In the genomic region with DNA sequence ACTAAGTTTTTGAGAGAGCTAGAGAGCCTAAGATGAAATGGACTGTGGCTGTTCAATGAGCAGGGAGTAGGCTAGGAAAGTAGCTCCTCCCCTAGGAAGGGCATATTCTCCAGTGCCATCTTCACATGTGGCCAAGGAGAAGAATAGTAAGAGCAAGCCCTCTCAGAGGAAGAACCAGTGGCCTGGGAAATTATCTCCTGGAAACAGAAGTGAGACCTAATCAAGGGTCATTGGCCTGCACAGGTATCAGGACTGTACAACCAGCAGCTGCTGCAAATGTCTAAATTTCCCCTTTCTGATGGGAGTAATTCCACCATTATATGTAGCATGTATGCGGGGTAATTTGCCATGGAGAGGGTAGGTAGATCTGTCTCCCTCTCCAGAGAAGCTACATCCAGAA, we compare ENCODE assay signal across 1 cellular context.
TF ChIP-seq lines count a peak whose summit lies in the region.

No MANE protein-coding gene starts in this region.

TF ChIP-seq in K562, 482 proteins besides CTCF, POLR2A, EP300 and RAD21 (continued from another document and continues in another):
- TF ChIP-seq, protein P1, sequence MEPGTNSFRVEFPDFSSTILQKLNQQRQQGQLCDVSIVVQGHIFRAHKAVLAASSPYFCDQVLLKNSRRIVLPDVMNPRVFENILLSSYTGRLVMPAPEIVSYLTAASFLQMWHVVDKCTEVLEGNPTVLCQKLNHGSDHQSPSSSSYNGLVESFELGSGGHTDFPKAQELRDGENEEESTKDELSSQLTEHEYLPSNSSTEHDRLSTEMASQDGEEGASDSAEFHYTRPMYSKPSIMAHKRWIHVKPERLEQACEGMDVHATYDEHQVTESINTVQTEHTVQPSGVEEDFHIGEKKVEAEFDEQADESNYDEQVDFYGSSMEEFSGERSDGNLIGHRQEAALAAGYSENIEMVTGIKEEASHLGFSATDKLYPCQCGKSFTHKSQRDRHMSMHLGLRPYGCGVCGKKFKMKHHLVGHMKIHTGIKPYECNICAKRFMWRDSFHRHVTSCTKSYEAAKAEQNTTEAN (CRISPR knock-in tag; IDR thresholded peaks at IDR 0.05) = no peak
- no peak for TF ChIP-seq C11orf30 (IDR thresholded peaks at IDR 0.05; ENCODE audit: low read depth)
- TF ChIP-seq PRMT5 (CRISPR knock-in tag; IDR thresholded peaks at IDR 0.05) = no peak
- TF ChIP-seq, protein P2, sequence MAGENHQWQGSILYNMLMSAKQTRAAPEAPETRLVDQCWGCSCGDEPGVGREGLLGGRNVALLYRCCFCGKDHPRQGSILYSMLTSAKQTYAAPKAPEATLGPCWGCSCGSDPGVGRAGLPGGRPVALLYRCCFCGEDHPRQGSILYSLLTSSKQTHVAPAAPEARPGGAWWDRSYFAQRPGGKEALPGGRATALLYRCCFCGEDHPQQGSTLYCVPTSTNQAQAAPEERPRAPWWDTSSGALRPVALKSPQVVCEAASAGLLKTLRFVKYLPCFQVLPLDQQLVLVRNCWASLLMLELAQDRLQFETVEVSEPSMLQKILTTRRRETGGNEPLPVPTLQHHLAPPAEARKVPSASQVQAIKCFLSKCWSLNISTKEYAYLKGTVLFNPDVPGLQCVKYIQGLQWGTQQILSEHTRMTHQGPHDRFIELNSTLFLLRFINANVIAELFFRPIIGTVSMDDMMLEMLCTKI (IDR thresholded peaks at IDR 0.05; ENCODE audit: partially characterized antibody) = no peak
- TF ChIP-seq, protein P3, sequence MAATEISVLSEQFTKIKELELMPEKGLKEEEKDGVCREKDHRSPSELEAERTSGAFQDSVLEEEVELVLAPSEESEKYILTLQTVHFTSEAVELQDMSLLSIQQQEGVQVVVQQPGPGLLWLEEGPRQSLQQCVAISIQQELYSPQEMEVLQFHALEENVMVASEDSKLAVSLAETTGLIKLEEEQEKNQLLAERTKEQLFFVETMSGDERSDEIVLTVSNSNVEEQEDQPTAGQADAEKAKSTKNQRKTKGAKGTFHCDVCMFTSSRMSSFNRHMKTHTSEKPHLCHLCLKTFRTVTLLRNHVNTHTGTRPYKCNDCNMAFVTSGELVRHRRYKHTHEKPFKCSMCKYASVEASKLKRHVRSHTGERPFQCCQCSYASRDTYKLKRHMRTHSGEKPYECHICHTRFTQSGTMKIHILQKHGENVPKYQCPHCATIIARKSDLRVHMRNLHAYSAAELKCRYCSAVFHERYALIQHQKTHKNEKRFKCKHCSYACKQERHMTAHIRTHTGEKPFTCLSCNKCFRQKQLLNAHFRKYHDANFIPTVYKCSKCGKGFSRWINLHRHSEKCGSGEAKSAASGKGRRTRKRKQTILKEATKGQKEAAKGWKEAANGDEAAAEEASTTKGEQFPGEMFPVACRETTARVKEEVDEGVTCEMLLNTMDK (IDR thresholded peaks at IDR 0.05; ENCODE audit: borderline replicate concordance, insufficient read depth, low read depth, low read length, poor library complexity, severe bottlenecking) = no peak
- TF ChIP-seq TCF7L2 (IDR thresholded peaks at IDR 0.05; ENCODE audit: low read depth, low read length) = no peak
- TF ChIP-seq FOXA1 (IDR thresholded peaks at IDR 0.05; ENCODE audit: borderline replicate concordance) = no peak
- TF ChIP-seq, protein P4, sequence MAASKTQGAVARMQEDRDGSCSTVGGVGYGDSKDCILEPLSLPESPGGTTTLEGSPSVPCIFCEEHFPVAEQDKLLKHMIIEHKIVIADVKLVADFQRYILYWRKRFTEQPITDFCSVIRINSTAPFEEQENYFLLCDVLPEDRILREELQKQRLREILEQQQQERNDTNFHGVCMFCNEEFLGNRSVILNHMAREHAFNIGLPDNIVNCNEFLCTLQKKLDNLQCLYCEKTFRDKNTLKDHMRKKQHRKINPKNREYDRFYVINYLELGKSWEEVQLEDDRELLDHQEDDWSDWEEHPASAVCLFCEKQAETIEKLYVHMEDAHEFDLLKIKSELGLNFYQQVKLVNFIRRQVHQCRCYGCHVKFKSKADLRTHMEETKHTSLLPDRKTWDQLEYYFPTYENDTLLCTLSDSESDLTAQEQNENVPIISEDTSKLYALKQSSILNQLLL (CRISPR knock-in tag; IDR thresholded peaks at IDR 0.05; ENCODE audit: borderline replicate concordance) = no peak
- TF ChIP-seq, protein P5, sequence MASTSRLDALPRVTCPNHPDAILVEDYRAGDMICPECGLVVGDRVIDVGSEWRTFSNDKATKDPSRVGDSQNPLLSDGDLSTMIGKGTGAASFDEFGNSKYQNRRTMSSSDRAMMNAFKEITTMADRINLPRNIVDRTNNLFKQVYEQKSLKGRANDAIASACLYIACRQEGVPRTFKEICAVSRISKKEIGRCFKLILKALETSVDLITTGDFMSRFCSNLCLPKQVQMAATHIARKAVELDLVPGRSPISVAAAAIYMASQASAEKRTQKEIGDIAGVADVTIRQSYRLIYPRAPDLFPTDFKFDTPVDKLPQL (IDR thresholded peaks at IDR 0.05; ENCODE audit: extremely low read depth, insufficient read length) = no peak
- no peak for TF ChIP-seq MYBL2 (IDR thresholded peaks at IDR 0.05; ENCODE audit: low read depth)
- TF ChIP-seq MYBL2 (CRISPR knock-in tag; IDR thresholded peaks at IDR 0.05; ENCODE audit: borderline replicate concordance) = no peak
- TF ChIP-seq TAF7 (tag; IDR thresholded peaks at IDR 0.05) = no peak
- no peak for TF ChIP-seq CHD1 (IDR thresholded peaks at IDR 0.05; ENCODE audit: low read length)
- no peak for TF ChIP-seq E2F3 (CRISPR knock-in tag; IDR thresholded peaks at IDR 0.05)
- TF ChIP-seq, protein P6, sequence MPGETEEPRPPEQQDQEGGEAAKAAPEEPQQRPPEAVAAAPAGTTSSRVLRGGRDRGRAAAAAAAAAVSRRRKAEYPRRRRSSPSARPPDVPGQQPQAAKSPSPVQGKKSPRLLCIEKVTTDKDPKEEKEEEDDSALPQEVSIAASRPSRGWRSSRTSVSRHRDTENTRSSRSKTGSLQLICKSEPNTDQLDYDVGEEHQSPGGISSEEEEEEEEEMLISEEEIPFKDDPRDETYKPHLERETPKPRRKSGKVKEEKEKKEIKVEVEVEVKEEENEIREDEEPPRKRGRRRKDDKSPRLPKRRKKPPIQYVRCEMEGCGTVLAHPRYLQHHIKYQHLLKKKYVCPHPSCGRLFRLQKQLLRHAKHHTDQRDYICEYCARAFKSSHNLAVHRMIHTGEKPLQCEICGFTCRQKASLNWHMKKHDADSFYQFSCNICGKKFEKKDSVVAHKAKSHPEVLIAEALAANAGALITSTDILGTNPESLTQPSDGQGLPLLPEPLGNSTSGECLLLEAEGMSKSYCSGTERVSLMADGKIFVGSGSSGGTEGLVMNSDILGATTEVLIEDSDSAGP (CRISPR knock-in tag; IDR thresholded peaks at IDR 0.05) = no peak
- no peak for TF ChIP-seq BCL6 (CRISPR knock-in tag; IDR thresholded peaks at IDR 0.05)
- no peak for TF ChIP-seq ZNF589 (CRISPR knock-in tag; IDR thresholded peaks at IDR 0.05; ENCODE audit: low read depth)
- no peak for TF ChIP-seq TGIF2 (CRISPR knock-in tag; IDR thresholded peaks at IDR 0.05)
- no peak for TF ChIP-seq ATF1 (CRISPR knock-in tag; IDR thresholded peaks at IDR 0.05)
- TF ChIP-seq ATF1 (tag; IDR thresholded peaks at IDR 0.05) = no peak
- TF ChIP-seq, protein P7, sequence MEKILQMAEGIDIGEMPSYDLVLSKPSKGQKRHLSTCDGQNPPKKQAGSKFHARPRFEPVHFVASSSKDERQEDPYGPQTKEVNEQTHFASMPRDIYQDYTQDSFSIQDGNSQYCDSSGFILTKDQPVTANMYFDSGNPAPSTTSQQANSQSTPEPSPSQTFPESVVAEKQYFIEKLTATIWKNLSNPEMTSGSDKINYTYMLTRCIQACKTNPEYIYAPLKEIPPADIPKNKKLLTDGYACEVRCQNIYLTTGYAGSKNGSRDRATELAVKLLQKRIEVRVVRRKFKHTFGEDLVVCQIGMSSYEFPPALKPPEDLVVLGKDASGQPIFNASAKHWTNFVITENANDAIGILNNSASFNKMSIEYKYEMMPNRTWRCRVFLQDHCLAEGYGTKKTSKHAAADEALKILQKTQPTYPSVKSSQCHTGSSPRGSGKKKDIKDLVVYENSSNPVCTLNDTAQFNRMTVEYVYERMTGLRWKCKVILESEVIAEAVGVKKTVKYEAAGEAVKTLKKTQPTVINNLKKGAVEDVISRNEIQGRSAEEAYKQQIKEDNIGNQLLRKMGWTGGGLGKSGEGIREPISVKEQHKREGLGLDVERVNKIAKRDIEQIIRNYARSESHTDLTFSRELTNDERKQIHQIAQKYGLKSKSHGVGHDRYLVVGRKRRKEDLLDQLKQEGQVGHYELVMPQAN (IDR thresholded peaks at IDR 0.05; ENCODE audit: borderline replicate concordance) = no peak
- TF ChIP-seq, protein P8, sequence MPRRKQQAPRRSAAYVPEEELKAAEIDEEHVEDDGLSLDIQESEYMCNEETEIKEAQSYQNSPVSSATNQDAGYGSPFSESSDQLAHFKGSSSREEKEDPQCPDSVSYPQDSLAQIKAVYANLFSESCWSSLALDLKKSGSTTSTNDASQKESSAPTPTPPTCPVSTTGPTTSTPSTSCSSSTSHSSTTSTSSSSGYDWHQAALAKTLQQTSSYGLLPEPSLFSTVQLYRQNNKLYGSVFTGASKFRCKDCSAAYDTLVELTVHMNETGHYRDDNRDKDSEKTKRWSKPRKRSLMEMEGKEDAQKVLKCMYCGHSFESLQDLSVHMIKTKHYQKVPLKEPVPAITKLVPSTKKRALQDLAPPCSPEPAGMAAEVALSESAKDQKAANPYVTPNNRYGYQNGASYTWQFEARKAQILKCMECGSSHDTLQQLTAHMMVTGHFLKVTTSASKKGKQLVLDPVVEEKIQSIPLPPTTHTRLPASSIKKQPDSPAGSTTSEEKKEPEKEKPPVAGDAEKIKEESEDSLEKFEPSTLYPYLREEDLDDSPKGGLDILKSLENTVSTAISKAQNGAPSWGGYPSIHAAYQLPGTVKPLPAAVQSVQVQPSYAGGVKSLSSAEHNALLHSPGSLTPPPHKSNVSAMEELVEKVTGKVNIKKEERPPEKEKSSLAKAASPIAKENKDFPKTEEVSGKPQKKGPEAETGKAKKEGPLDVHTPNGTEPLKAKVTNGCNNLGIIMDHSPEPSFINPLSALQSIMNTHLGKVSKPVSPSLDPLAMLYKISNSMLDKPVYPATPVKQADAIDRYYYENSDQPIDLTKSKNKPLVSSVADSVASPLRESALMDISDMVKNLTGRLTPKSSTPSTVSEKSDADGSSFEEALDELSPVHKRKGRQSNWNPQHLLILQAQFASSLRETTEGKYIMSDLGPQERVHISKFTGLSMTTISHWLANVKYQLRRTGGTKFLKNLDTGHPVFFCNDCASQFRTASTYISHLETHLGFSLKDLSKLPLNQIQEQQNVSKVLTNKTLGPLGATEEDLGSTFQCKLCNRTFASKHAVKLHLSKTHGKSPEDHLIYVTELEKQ (CRISPR knock-in tag; IDR thresholded peaks at IDR 0.05) = no peak
- TF ChIP-seq KLF16 (IDR thresholded peaks at IDR 0.05) = peak; percentile 91
- TF ChIP-seq, protein P9, sequence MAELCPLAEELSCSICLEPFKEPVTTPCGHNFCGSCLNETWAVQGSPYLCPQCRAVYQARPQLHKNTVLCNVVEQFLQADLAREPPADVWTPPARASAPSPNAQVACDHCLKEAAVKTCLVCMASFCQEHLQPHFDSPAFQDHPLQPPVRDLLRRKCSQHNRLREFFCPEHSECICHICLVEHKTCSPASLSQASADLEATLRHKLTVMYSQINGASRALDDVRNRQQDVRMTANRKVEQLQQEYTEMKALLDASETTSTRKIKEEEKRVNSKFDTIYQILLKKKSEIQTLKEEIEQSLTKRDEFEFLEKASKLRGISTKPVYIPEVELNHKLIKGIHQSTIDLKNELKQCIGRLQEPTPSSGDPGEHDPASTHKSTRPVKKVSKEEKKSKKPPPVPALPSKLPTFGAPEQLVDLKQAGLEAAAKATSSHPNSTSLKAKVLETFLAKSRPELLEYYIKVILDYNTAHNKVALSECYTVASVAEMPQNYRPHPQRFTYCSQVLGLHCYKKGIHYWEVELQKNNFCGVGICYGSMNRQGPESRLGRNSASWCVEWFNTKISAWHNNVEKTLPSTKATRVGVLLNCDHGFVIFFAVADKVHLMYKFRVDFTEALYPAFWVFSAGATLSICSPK (IDR thresholded peaks at IDR 0.05; ENCODE audit: borderline replicate concordance) = no peak
- TF ChIP-seq HCFC1 (IDR thresholded peaks at IDR 0.05; ENCODE audit: low read depth, low read length) = no peak
- TF ChIP-seq SMARCC2 (IDR thresholded peaks at IDR 0.05; ENCODE audit: low read depth) = peak; percentile 62; the same call in 1 of the 2 replicates
- no peak for TF ChIP-seq ZKSCAN3 (CRISPR knock-in tag; IDR thresholded peaks at IDR 0.05)
- TF ChIP-seq NFATC3 (IDR thresholded peaks at IDR 0.05) = no peak
- TF ChIP-seq SAFB2 (IDR thresholded peaks at IDR 0.05; ENCODE audit: borderline replicate concordance, low read depth, low read length, severe bottlenecking) = no peak
- TF ChIP-seq, protein P10, sequence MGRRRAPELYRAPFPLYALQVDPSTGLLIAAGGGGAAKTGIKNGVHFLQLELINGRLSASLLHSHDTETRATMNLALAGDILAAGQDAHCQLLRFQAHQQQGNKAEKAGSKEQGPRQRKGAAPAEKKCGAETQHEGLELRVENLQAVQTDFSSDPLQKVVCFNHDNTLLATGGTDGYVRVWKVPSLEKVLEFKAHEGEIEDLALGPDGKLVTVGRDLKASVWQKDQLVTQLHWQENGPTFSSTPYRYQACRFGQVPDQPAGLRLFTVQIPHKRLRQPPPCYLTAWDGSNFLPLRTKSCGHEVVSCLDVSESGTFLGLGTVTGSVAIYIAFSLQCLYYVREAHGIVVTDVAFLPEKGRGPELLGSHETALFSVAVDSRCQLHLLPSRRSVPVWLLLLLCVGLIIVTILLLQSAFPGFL (CRISPR knock-in tag; IDR thresholded peaks at IDR 0.05) = no peak
- peak; percentile 91 for TF ChIP-seq CCNT2 (IDR thresholded peaks at IDR 0.05; ENCODE audit: borderline replicate concordance, extremely low read depth, insufficient read length, low read depth, low read length)
- no peak for TF ChIP-seq SREBF2 (CRISPR knock-in tag; IDR thresholded peaks at IDR 0.05)
- TF ChIP-seq, protein P11, sequence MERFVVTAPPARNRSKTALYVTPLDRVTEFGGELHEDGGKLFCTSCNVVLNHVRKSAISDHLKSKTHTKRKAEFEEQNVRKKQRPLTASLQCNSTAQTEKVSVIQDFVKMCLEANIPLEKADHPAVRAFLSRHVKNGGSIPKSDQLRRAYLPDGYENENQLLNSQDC (CRISPR knock-in tag; IDR thresholded peaks at IDR 0.05) = no peak
- TF ChIP-seq, protein P12, sequence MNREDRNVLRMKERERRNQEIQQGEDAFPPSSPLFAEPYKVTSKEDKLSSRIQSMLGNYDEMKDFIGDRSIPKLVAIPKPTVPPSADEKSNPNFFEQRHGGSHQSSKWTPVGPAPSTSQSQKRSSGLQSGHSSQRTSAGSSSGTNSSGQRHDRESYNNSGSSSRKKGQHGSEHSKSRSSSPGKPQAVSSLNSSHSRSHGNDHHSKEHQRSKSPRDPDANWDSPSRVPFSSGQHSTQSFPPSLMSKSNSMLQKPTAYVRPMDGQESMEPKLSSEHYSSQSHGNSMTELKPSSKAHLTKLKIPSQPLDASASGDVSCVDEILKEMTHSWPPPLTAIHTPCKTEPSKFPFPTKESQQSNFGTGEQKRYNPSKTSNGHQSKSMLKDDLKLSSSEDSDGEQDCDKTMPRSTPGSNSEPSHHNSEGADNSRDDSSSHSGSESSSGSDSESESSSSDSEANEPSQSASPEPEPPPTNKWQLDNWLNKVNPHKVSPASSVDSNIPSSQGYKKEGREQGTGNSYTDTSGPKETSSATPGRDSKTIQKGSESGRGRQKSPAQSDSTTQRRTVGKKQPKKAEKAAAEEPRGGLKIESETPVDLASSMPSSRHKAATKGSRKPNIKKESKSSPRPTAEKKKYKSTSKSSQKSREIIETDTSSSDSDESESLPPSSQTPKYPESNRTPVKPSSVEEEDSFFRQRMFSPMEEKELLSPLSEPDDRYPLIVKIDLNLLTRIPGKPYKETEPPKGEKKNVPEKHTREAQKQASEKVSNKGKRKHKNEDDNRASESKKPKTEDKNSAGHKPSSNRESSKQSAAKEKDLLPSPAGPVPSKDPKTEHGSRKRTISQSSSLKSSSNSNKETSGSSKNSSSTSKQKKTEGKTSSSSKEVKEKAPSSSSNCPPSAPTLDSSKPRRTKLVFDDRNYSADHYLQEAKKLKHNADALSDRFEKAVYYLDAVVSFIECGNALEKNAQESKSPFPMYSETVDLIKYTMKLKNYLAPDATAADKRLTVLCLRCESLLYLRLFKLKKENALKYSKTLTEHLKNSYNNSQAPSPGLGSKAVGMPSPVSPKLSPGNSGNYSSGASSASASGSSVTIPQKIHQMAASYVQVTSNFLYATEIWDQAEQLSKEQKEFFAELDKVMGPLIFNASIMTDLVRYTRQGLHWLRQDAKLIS (CRISPR knock-in tag; IDR thresholded peaks at IDR 0.05) = no peak
- TF ChIP-seq YBX1 (IDR thresholded peaks at IDR 0.05) = no peak
